ENCODE assay signal across 2 cellular contexts in genomic region chr1:81834268-81834667, GRCh38.
TF ChIP-seq lines count a peak whose summit lies in the region.

No MANE protein-coding gene starts in this region.

TF ChIP-seq in WTC11, 78 proteins besides CTCF, POLR2A, EP300 and RAD21 (continued from another document):
- no peak for TF ChIP-seq E2F4 (CRISPR knock-in tag; IDR thresholded peaks at IDR 0.05; ENCODE audit: borderline replicate concordance, low read depth)
- no peak for TF ChIP-seq ZBTB43 (CRISPR knock-in tag; IDR thresholded peaks at IDR 0.05)
- TF ChIP-seq GRHL2 (CRISPR knock-in tag; IDR thresholded peaks at IDR 0.05; ENCODE audit: insufficient replicate concordance, severe bottlenecking), result no peak
TF ChIP-seq in WTC11: peak in this region for 0.

TF ChIP-seq in neural cell, 6 proteins besides CTCF, POLR2A, EP300 and RAD21 (continued from another document):
- TF ChIP-seq REST (IDR thresholded peaks at IDR 0.05; ENCODE audit: borderline replicate concordance) (no peak), POLR2AphosphoS5 (IDR thresholded peaks at IDR 0.05) (no peak), SMC3 (conservative IDR thresholded peaks at IDR 0.05; ENCODE audit: poor library complexity) (no peak)
